Comparison of ENCODE assay signal across 13 cellular contexts in genomic region chr7:24455813-24456525, GRCh38.
A peak's percentile ranks its signal among the peaks of the same experiment; 100 is the strongest.
DNase-seq lines count a peak whose midpoint lies in the region; ATAC-seq lines count a peak whose summit lies in the region.
"Had no signal": no experiment of that assay in that cellular context is flagged by ENCODE, and none has a peak within 500 bp of the region (broad histone marks: within the 10 kb centered on the region; RNA-seq: fewer than 3 reads in every experiment).

No MANE protein-coding gene starts in this region.

- H3K36me3 ChIP-seq in mesodermal cell (ENCODE audit: control insufficient read depth, insufficient read depth, low read length) = no peaks in the 10 kb centered on the region
- H3K36me3 ChIP-seq: Peyer's patch had no signal

- H3K4me3 ChIP-seq in mesodermal cell (ENCODE audit: extremely low read depth, insufficient read depth, low read length, poor library complexity, severe bottlenecking) = no peak overlapping the region
- H3K4me3 ChIP-seq: Peyer's patch had no signal

- peak; percentile 81 for ATAC-seq in GM18907 (IDR thresholded peaks at IDR 0.05; ENCODE audit: unreplicated experiment)
- peak; percentile 65 for ATAC-seq in GM21737 (IDR thresholded peaks at IDR 0.05; ENCODE audit: unreplicated experiment)
- peak; percentile 79 for ATAC-seq in HG03342 (IDR thresholded peaks at IDR 0.05; ENCODE audit: unreplicated experiment)
- ATAC-seq in activated naive CD8-positive, alpha-beta T cell treated with anti-CD3 and anti-CD28 coated beads, Interleukin-2, amount 50 U/mL, for 24 hours = no peak

- H3K4me1 Mint-ChIP-seq in activated CD4-positive, alpha-beta T cell treated with anti-CD3 and anti-CD28 coated beads, Interleukin-2, amount 10 ng/mL, durations not matched to agents 24 days and 14 days = no peaks in the 10 kb centered on the region
- H3K4me1 Mint-ChIP-seq in activated naive CD8-positive, alpha-beta T cell treated with anti-CD3 and anti-CD28 coated beads, Interleukin-2, amount 50 U/mL, for 24 hours = no peaks in the 10 kb centered on the region

- peaks cover 2% of the 10 kb centered on the region for H3K4me1 ChIP-seq in mesodermal cell (ENCODE audit: control insufficient read depth, insufficient read depth, low read length, poor library complexity, severe bottlenecking)

- H3K36me3 Mint-ChIP-seq in activated CD4-positive, alpha-beta T cell treated with anti-CD3 and anti-CD28 coated beads, Interleukin-2, amount 10 ng/mL, durations not matched to agents 24 days and 14 days (ENCODE audit: low read depth) = no peaks in the 10 kb centered on the region
- no peaks in the 10 kb centered on the region for H3K36me3 Mint-ChIP-seq in activated naive CD8-positive, alpha-beta T cell treated with anti-CD3 and anti-CD28 coated beads, Interleukin-2, amount 50 U/mL, for 24 hours (ENCODE audit: low read depth)

- WGBS in mesodermal cell (ENCODE audit: insufficient coverage in 2 of 2), 2 experiments = 89 to 94% methylated on average over 1 to 4 of the region's 6 CpGs

- no peaks in the 10 kb centered on the region for H3K9me3 ChIP-seq in mesodermal cell (ENCODE audit: control insufficient read depth, low read length)
- H3K9me3 ChIP-seq: Peyer's patch had no signal

- no peak for DNase-seq in activated CD4-positive, alpha-beta T cell treated with anti-CD3 and anti-CD28 coated beads, Interleukin-2, amount 10 ng/mL, durations not matched to agents 24 days and 14 days
- DNase-seq in pons (ENCODE audit: low spot score) = no peak
- DNase-seq in activated naive CD8-positive, alpha-beta T cell treated with anti-CD3 and anti-CD28 coated beads, Interleukin-2, amount 50 U/mL, for 24 hours = no peak
- DNase-seq in NCI-H2107 treated with DMSO at 0.1 percent for 48 hours (lab: John Stamatoyannopoulos, UW; ENCODE audit: unreplicated experiment) = no peak
- DNase-seq: activated CD4-positive, CD25-positive, alpha-beta regulatory T cell; amniotic stem cell; DMS 273 treated with DMSO at 0.1 percent for 48 hours; HCEC 1CT; Peyer's patch had no signal

- peaks cover 19% of the 10 kb centered on the region for H3K27me3 Mint-ChIP-seq in activated CD4-positive, alpha-beta T cell treated with anti-CD3 and anti-CD28 coated beads, Interleukin-2, amount 10 ng/mL, durations not matched to agents 24 days and 14 days
- H3K27me3 Mint-ChIP-seq in activated naive CD8-positive, alpha-beta T cell treated with anti-CD3 and anti-CD28 coated beads, Interleukin-2, amount 50 U/mL, for 24 hours = peaks cover 9% of the 10 kb centered on the region

- no peak overlapping the region for H3K4me3 Mint-ChIP-seq in activated CD4-positive, alpha-beta T cell treated with anti-CD3 and anti-CD28 coated beads, Interleukin-2, amount 10 ng/mL, durations not matched to agents 24 days and 14 days
- no peak overlapping the region for H3K4me3 Mint-ChIP-seq in activated naive CD8-positive, alpha-beta T cell treated with anti-CD3 and anti-CD28 coated beads, Interleukin-2, amount 50 U/mL, for 24 hours

- intact Hi-C loops in activated CD4-positive, alpha-beta T cell treated with anti-CD3 and anti-CD28 coated beads, Interleukin-2, amount 10 ng/mL, durations not matched to agents 24 days and 14 days (cut with micrococcal nuclease) = no loop called here

- H3K27ac Mint-ChIP-seq in activated CD4-positive, alpha-beta T cell treated with anti-CD3 and anti-CD28 coated beads, Interleukin-2, amount 10 ng/mL, durations not matched to agents 24 days and 14 days = no peak overlapping the region
- no peak overlapping the region for H3K27ac Mint-ChIP-seq in activated naive CD8-positive, alpha-beta T cell treated with anti-CD3 and anti-CD28 coated beads, Interleukin-2, amount 50 U/mL, for 24 hours

- no peaks in the 10 kb centered on the region for H3K9me3 Mint-ChIP-seq in activated CD4-positive, alpha-beta T cell treated with anti-CD3 and anti-CD28 coated beads, Interleukin-2, amount 10 ng/mL, durations not matched to agents 24 days and 14 days
- no peaks in the 10 kb centered on the region for H3K9me3 Mint-ChIP-seq in activated naive CD8-positive, alpha-beta T cell treated with anti-CD3 and anti-CD28 coated beads, Interleukin-2, amount 50 U/mL, for 24 hours

- H3K27ac ChIP-seq in mesodermal cell (ENCODE audit: low read depth, low read length, severe bottlenecking) = peak overlapping the region; percentile 43
